ENCODE assay signal across 7 cellular contexts in the genomic region with DNA sequence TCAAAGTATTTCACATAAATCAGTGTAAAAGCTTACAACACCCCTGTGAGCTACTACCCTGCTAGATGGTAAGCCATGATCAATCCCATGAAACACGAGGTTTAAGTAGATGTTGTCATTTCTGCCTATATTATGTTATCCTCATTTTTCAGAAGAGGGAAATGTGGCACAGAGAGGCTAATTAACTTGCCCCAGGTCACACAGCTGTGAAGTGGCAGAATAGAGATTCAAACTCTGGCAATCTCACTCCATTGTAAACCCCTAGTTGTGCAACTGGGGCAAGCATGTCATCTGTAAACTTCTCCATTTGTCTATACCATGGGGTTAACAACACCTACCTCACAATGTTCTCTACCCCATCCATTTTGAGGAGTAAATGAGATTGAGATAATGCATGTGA.
"Had no signal": no experiment of that assay in that cellular context is flagged by ENCODE, and none has a peak within 500 bp of the region (broad histone marks: within the 10 kb centered on the region; RNA-seq: fewer than 3 reads in every experiment).

No MANE protein-coding gene starts in this region.

- H3K4me3 ChIP-seq: GM12878 had no signal

- DNase-seq: GDM1, GF-D8 had no signal

- FAIRE-seq: G401.6, GM12878, GM12892, GM18507, GM19239 had no signal

- ATAC-seq: GM12878 had no signal
